Comparison of ENCODE assay signal across 17 cellular contexts in genomic region chr3:32316319-32316718, GRCh38.
"Had no signal": no experiment of that assay in that cellular context is flagged by ENCODE, and none has a peak within 500 bp of the region (broad histone marks: within the 10 kb centered on the region; RNA-seq: fewer than 3 reads in every experiment).

No MANE protein-coding gene starts in this region.

- H3K27ac ChIP-seq: coronary artery, parathyroid adenoma, psoas muscle, uterus had no signal

- H3K9me3 ChIP-seq: mucosa of descending colon, psoas muscle, uterus had no signal

- DNase-seq: effector CD8-positive, alpha-beta T cell; glutamatergic neuron; islet precursor cell; mammary epithelial cell; mucosa of descending colon; naive thymus-derived CD8-positive, alpha-beta T cell; occipital lobe; psoas muscle; right cardiac atrium; stimulated activated CD4-positive, alpha-beta T cell treated with anti-CD3 and anti-CD28 coated beads, Interleukin-2, amount 100 ng/mL, for 48 hours; stimulated activated naive CD4-positive, alpha-beta T cell treated with Interleukin-2 at 50 U/mL for 16 hours; uterus had no signal

- H3K27ac Mint-ChIP-seq: naive thymus-derived CD8-positive, alpha-beta T cell had no signal

- H3K27me3 ChIP-seq: uterus had no signal

- ATAC-seq: esophagus mucosa; mucosa of descending colon; naive thymus-derived CD8-positive, alpha-beta T cell; psoas muscle; right cardiac atrium had no signal

- H3K36me3 ChIP-seq: uterus had no signal

- H3K4me1 ChIP-seq: psoas muscle, uterus had no signal

- H3K4me3 ChIP-seq: coronary artery, mucosa of descending colon, psoas muscle, smooth muscle cell, uterus had no signal

- H3K4me3 Mint-ChIP-seq: naive thymus-derived CD8-positive, alpha-beta T cell; neural crest cell had no signal

- H3K9me3 Mint-ChIP-seq: naive thymus-derived CD8-positive, alpha-beta T cell; neural crest cell had no signal
